10 cellular contexts compared by ENCODE assay signal in the genomic region with DNA sequence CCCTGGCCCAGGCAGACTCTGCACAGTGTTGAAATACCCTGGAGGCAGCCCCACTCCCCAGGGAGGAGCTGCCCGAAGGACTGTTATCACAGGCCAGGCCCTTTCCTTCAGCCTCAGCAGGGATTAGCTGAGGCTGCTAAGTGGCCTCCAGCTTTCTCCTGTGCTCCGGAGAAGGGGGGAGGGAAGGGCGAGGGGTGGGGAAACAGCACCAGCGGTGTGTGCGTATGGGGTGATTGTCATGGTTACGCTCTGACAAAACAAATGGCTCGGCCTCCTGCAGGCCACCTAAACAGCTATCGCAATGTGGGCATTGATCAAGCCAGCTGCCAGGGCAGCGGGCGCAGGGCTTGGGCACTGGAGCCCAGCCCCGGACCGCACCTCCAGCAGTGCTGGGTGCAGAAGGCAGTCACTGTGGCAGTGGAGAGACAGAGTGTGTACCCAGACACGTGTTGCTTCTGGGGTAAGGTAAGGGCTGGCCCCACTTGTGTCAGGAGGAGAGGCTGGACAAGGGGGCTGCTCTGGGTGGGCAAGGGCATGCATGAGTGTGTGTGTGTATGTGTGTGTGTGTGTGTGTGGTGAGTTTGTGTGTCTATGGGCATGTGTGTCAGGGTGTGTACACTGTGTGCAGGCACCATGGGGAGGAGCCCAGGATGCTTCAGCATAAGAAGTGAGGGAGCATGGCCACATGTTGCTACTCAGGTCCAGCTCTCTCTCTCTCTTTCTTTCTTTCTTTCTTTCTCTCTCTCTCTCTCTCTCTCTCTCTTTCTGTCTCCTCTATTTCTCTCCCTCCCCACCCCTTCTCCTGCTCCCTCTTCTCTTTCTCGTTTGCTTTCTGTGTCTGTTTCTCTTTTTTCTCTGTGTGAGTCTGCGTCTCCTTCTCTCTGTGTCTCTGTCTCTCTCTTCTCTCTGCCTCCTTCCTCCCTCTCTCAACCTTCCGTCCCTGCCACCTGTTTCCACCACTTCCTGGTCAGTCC. TPM values are rescaled to one million over a fixed set of nuclear protein-coding genes. Genes with fewer than 3 reads are reported as not detected.
A peak's percentile ranks its signal among the peaks of the same experiment; 100 is the strongest.
DNase-seq lines count a peak whose midpoint lies in the region; FAIRE-seq and TF ChIP-seq lines count a peak whose summit lies in the region.
"Had no signal": no experiment of that assay in that cellular context is flagged by ENCODE, and none has a peak within 500 bp of the region (broad histone marks: within the 10 kb centered on the region; RNA-seq: fewer than 3 reads in every experiment).

A gene with protein sequence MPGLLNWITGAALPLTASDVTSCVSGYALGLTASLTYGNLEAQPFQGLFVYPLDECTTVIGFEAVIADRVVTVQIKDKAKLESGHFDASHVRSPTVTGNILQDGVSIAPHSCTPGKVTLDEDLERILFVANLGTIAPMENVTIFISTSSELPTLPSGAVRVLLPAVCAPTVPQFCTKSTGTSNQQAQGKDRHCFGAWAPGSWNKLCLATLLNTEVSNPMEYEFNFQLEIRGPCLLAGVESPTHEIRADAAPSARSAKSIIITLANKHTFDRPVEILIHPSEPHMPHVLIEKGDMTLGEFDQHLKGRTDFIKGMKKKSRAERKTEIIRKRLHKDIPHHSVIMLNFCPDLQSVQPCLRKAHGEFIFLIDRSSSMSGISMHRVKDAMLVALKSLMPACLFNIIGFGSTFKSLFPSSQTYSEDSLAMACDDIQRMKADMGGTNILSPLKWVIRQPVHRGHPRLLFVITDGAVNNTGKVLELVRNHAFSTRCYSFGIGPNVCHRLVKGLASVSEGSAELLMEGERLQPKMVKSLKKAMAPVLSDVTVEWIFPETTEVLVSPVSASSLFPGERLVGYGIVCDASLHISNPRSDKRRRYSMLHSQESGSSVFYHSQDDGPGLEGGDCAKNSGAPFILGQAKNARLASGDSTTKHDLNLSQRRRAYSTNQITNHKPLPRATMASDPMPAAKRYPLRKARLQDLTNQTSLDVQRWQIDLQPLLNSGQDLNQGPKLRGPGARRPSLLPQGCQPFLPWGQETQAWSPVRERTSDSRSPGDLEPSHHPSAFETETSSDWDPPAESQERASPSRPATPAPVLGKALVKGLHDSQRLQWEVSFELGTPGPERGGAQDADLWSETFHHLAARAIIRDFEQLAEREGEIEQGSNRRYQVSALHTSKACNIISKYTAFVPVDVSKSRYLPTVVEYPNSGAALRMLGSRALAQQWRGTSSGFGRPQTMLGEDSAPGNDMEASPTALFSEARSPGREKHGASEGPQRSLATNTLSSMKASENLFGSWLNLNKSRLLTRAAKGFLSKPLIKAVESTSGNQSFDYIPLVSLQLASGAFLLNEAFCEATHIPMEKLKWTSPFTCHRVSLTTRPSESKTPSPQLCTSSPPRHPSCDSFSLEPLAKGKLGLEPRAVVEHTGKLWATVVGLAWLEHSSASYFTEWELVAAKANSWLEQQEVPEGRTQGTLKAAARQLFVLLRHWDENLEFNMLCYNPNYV (plus strand): TSS at position 252 of the 974 bp plus-strand sequence. CDS start 19,727 bp downstream, outside the sequence.

- H3K4me1 Mint-ChIP-seq in brain (peaks cover 27% of the 10 kb centered on the region), nephron progenitor cell (peaks cover 29% of the 10 kb centered on the region)

- H3K9me3 Mint-ChIP-seq in brain (peaks cover 0 to 8% (median 3%) of the 10 kb centered on the region in 5 experiments), nephron progenitor cell (peaks cover 1% of the 10 kb centered on the region)

- peak; percentile 32 for DNase-seq in DMS153 treated with DMSO at 0.1 percent for 48 hours (lab: John Stamatoyannopoulos, UW; ENCODE audit: unreplicated experiment)
- DNase-seq in NCI-H1417 treated with DMSO at 0.1 percent for 48 hours (lab: John Stamatoyannopoulos, UW): peak; percentile 44
- DNase-seq in nephron progenitor cell: peak; percentile 68
- no peak for DNase-seq in GOT3 (lab: John Stamatoyannopoulos, UW)
- DNase-seq in NOMO-1 (lab: John Stamatoyannopoulos, UW; ENCODE audit: unreplicated experiment in 2 of 2): no peak
- no peak for DNase-seq in GM12891 (ENCODE audit: insufficient read length, low spot score)
- DNase-seq: NCI-H526 had no signal

- peak within 1 kb of the TSS in 3 of 5 experiments; percentile 76 to 84 (median 83) for H3K27ac Mint-ChIP-seq in brain
- peak within 1 kb of the TSS; percentile 68 for H3K27ac Mint-ChIP-seq in nephron progenitor cell
- H3K27ac Mint-ChIP-seq: activated CD4-positive, alpha-beta T cell treated with anti-CD3 and anti-CD28 coated beads for 36 hours had no signal

- no peak for TF ChIP-seq POLR2A in GM12891 (IDR thresholded peaks at IDR 0.05; ENCODE audit: low read depth, low read length)

- no peak for FAIRE-seq in GM12891 (lab: Jason Lieb, UNC)
- FAIRE-seq: keratinocyte had no signal

- H3K27me3 Mint-ChIP-seq in brain: peaks cover 36% of the 10 kb centered on the region
- peaks cover 77% of the 10 kb centered on the region for H3K27me3 Mint-ChIP-seq in nephron progenitor cell (ENCODE audit: low read depth, poor library complexity)

- no peak for TF ChIP-seq CTCF in brain (conservative IDR thresholded peaks at IDR 0.05)
- no peak for TF ChIP-seq CTCF in nephron progenitor cell (IDR thresholded peaks at IDR 0.05)

- H3K36me3 Mint-ChIP-seq in brain: no peaks in the 10 kb centered on the region
- H3K36me3 Mint-ChIP-seq in nephron progenitor cell (ENCODE audit: low read depth): no peaks in the 10 kb centered on the region

- H3K4me3 Mint-ChIP-seq in brain: peak within 1 kb of the TSS; percentile 0 to 88 (median 77)
- H3K4me3 Mint-ChIP-seq in nephron progenitor cell: peak within 1 kb of the TSS; percentile 67
- H3K4me3 Mint-ChIP-seq: activated CD4-positive, alpha-beta T cell treated with anti-CD3 and anti-CD28 coated beads for 36 hours had no signal

TF ChIP-seq in GM12891, 5 proteins besides CTCF, POLR2A, EP300 and RAD21:
- no peak for TF ChIP-seq PAX5 (IDR thresholded peaks at IDR 0.05; ENCODE audit: insufficient read depth, low read length, severe bottlenecking)

RNA-seq across cellular contexts. Expression of the gene that starts here (rescaled TPM):
- polyA plus RNA-seq in brain (ENCODE audit: insufficient read depth, low read depth, low replicate concordance): 0.14 TPM
- polyA plus RNA-seq in GM12891 (2012; ENCODE audit: low read depth, missing spikeins): 0.03 TPM
- polyA plus RNA-seq: keratinocyte had no signal

Comparison
In these comparisons a context has a peak if more than half of its experiments do, and no peak if none do; other contexts are left out.
1. DNase-seq: peak in DMS153 treated with DMSO at 0.1 percent for 48 hours (single experiment), NCI-H1417 treated with DMSO at 0.1 percent for 48 hours (single experiment) and nephron progenitor cell (single experiment); none in GOT3 (single experiment), NOMO-1 (0 of 2) and GM12891 (single experiment).